ENCODE assay signal across 8 cellular contexts in the genomic region with DNA sequence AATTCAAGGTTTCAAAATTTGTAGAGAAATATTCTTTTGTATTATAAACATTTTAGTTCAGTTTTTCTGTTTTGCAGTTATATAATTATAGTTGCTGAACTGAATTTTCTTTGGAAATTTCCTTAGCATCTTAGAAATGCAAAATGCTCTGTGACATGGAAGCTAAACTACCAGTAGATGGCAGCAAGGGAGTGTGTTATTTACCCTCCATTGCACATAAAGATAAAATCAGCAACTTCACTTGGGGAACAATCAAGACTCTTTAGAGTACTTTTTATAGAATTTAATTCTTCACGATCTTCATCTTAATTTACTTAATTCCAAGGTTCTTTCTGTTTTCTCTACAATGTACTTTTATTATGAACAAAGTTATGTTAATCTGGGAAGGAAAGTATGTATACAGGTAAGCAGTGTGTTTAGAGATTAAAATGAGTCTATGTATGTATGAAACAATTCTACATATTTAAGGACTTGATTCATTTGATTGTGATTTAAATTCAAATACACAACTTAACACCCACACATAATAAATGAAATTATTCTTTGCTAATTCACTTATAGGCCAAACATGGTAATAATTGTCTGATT.
DNase-seq lines count a peak whose midpoint lies in the region; ATAC-seq and TF ChIP-seq lines count a peak whose summit lies in the region.

No MANE protein-coding gene starts in this region.

- no peaks in the 10 kb centered on the region for H3K36me3 ChIP-seq in adipocyte (ENCODE audit: control insufficient read depth, insufficient read depth, low read length, severe bottlenecking)
- H3K36me3 ChIP-seq in thyroid gland: no peaks in the 10 kb centered on the region

- H3K27me3 ChIP-seq in adipocyte (replicated peaks; ENCODE audit: control insufficient read depth, insufficient read depth, low read length) (no peaks in the 10 kb centered on the region), thyroid gland (no peaks in the 10 kb centered on the region)

- H3K4me3 ChIP-seq in adipocyte (ENCODE audit: low read length) (no peak overlapping the region), thyroid gland (replicated peaks in 1 of 3) (no peak overlapping the region)

- intact Hi-C loops in thyroid gland (cut with DNase I): no loop called here

- ATAC-seq in HG02623 (IDR thresholded peaks at IDR 0.05; ENCODE audit: unreplicated experiment): peak; percentile 63

- H3K4me1 ChIP-seq in adipocyte (ENCODE audit: control insufficient read depth, insufficient read depth, low read length) (no peaks in the 10 kb centered on the region), thyroid gland (no peaks in the 10 kb centered on the region)

- peak; percentile 46 to 85 (median 64) for TF ChIP-seq CTCF in thyroid gland (IDR thresholded peaks at IDR 0.05)

- 0 to 1% methylated on average over 1 of the region's 1 CpG for WGBS in thyroid gland, 2 donors

- H3K9me3 ChIP-seq in adipocyte (ENCODE audit: control insufficient read depth, low read length): no peaks in the 10 kb centered on the region
- H3K9me3 ChIP-seq in thyroid gland: no peaks in the 10 kb centered on the region

- DNase-seq in DMS79 treated with DMSO at 0.1 percent for 48 hours (lab: John Stamatoyannopoulos, UW) (peak; percentile 20), DMS79 (lab: John Stamatoyannopoulos, UW) (no peak), NCI-H1930 (lab: John Stamatoyannopoulos, UW) (peak; percentile 37 to 52), adipocyte (ENCODE audit: low read depth) (peak; percentile 82), iPS DF 4.7 (ENCODE audit: extremely low read depth, low spot score) (peak; percentile 14), thyroid gland (peak in 1 of 2 donors; percentile 7), NCI-H128 (lab: John Stamatoyannopoulos, UW; ENCODE audit: unreplicated experiment) (no peak)

- H3K27ac ChIP-seq in thyroid gland: no peak overlapping the region

- TF ChIP-seq POLR2A in thyroid gland (IDR thresholded peaks at IDR 0.05): no peak

- H3K9ac ChIP-seq in adipocyte (ENCODE audit: low read length): no peak overlapping the region

Comparison
In these comparisons a context has a peak if more than half of its experiments do, and no peak if none do; other contexts are left out.
1. DNase-seq: peak in DMS79 treated with DMSO at 0.1 percent for 48 hours (single experiment), NCI-H1930 (2 of 2), adipocyte (single experiment) and iPS DF 4.7 (single experiment); none in DMS79 (single experiment) and NCI-H128 (single experiment).